In the genomic region with DNA sequence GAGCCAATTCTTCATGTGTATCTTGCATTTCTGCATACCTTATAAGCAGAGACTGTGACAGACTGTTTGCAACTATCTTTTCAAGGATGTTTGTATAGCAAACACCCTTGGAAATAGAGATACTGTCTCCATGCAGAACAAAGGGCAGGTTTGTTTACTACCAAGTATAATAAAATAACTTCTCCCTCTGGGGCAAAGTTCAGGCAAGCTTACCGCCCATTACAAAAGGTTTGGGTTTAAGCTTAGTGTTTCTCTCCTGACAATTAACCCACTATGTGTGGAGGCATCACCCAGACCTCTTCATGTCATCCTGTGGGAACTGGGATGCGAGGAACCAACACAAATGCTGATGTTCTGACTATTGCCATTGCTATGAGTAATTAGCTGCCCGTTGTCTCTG, we compare ENCODE assay signal across 1 cellular context.
TF ChIP-seq lines count a peak whose summit lies in the region.

No MANE protein-coding gene starts in this region.

TF ChIP-seq in HepG2, 621 proteins besides CTCF, POLR2A, EP300 and RAD21 (continued from another document and continues in another):
- TF ChIP-seq MYPOP (CRISPR knock-in tag; IDR thresholded peaks at IDR 0.05): no peak
- no peak for TF ChIP-seq HNRNPUL1 (IDR thresholded peaks at IDR 0.05; ENCODE audit: low read depth, low read length)
- TF ChIP-seq NAIF1 (CRISPR knock-in tag; IDR thresholded peaks at IDR 0.05; ENCODE audit: borderline replicate concordance): no peak
- TF ChIP-seq MYNN (CRISPR knock-in tag; IDR thresholded peaks at IDR 0.05; ENCODE audit: low read depth): no peak
- TF ChIP-seq, protein P1, sequence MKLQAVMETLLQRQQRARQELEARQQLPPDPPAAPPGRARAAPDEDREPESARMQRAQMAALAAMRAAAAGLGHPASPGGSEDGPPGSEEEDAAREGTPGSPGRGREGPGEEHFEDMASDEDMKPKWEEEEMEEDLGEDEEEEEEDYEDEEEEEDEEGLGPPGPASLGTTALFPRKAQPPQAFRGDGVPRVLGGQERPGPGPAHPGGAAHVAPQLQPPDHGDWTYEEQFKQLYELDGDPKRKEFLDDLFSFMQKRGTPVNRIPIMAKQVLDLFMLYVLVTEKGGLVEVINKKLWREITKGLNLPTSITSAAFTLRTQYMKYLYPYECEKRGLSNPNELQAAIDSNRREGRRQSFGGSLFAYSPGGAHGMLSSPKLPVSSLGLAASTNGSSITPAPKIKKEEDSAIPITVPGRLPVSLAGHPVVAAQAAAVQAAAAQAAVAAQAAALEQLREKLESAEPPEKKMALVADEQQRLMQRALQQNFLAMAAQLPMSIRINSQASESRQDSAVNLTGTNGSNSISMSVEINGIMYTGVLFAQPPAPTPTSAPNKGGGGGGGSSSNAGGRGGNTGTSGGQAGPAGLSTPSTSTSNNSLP (IDR thresholded peaks at IDR 0.05; ENCODE audit: low read depth, low read length): 0 out of 2 replicates have a peak, but pooled peaks have one; percentile 18
- TF ChIP-seq ZNF317 (CRISPR knock-in tag; IDR thresholded peaks at IDR 0.05): no peak
- TF ChIP-seq, protein P2, sequence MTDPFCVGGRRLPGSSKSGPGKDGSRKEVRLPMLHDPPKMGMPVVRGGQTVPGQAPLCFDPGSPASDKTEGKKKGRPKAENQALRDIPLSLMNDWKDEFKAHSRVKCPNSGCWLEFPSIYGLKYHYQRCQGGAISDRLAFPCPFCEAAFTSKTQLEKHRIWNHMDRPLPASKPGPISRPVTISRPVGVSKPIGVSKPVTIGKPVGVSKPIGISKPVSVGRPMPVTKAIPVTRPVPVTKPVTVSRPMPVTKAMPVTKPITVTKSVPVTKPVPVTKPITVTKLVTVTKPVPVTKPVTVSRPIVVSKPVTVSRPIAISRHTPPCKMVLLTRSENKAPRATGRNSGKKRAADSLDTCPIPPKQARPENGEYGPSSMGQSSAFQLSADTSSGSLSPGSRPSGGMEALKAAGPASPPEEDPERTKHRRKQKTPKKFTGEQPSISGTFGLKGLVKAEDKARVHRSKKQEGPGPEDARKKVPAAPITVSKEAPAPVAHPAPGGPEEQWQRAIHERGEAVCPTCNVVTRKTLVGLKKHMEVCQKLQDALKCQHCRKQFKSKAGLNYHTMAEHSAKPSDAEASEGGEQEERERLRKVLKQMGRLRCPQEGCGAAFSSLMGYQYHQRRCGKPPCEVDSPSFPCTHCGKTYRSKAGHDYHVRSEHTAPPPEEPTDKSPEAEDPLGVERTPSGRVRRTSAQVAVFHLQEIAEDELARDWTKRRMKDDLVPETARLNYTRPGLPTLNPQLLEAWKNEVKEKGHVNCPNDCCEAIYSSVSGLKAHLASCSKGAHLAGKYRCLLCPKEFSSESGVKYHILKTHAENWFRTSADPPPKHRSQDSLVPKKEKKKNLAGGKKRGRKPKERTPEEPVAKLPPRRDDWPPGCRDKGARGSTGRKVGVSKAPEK (CRISPR knock-in tag; IDR thresholded peaks at IDR 0.05; ENCODE audit: borderline replicate concordance): no peak
- TF ChIP-seq ZFP37 (CRISPR knock-in tag; IDR thresholded peaks at IDR 0.05; ENCODE audit: borderline replicate concordance): no peak
- no peak for TF ChIP-seq ZIK1 (CRISPR knock-in tag; IDR thresholded peaks at IDR 0.05; ENCODE audit: borderline replicate concordance, low read depth)
- TF ChIP-seq PRDM4 (CRISPR knock-in tag; IDR thresholded peaks at IDR 0.05; ENCODE audit: borderline replicate concordance): no peak
- TF ChIP-seq TBX3 (IDR thresholded peaks at IDR 0.05; ENCODE audit: borderline replicate concordance): no peak
- TF ChIP-seq ZNF572 (CRISPR knock-in tag; IDR thresholded peaks at IDR 0.05): no peak
- TF ChIP-seq ZNF543 (CRISPR knock-in tag; IDR thresholded peaks at IDR 0.05): no peak
- no peak for TF ChIP-seq ZBTB7B (CRISPR knock-in tag; IDR thresholded peaks at IDR 0.05)
- TF ChIP-seq ERF (CRISPR knock-in tag; IDR thresholded peaks at IDR 0.05): no peak; the same call in 1 of the 2 replicates
- no peak for TF ChIP-seq HNRNPH1 (optimal IDR thresholded peaks at IDR 0.05; ENCODE audit: low read depth, low read length)
- TF ChIP-seq RELA (CRISPR knock-in tag; IDR thresholded peaks at IDR 0.05): no peak
- TF ChIP-seq SIX1 (CRISPR knock-in tag; IDR thresholded peaks at IDR 0.05; ENCODE audit: borderline replicate concordance): peak; percentile 38; the same call in 1 of the 2 replicates
- TF ChIP-seq RFXANK (CRISPR knock-in tag; IDR thresholded peaks at IDR 0.05): no peak
- no peak for TF ChIP-seq ELF1 (CRISPR knock-in tag; IDR thresholded peaks at IDR 0.05)
- TF ChIP-seq TMF1 (CRISPR knock-in tag; IDR thresholded peaks at IDR 0.05; ENCODE audit: low read depth): no peak
- TF ChIP-seq ZNF816 (CRISPR knock-in tag; IDR thresholded peaks at IDR 0.05; ENCODE audit: borderline replicate concordance): no peak
- no peak for TF ChIP-seq AKAP8 (CRISPR knock-in tag; IDR thresholded peaks at IDR 0.05)
- 0 out of 2 replicates have a peak, but pooled peaks have one; percentile 37 for TF ChIP-seq SSRP1 (CRISPR knock-in tag; IDR thresholded peaks at IDR 0.05)
- no peak for TF ChIP-seq U2AF2 (IDR thresholded peaks at IDR 0.05; ENCODE audit: low read depth, low read length)
- TF ChIP-seq ZSCAN9 (CRISPR knock-in tag; IDR thresholded peaks at IDR 0.05; ENCODE audit: borderline replicate concordance): 0 out of 2 replicates have a peak, but pooled peaks have one; percentile 36
- TF ChIP-seq GATAD2A (CRISPR knock-in tag; IDR thresholded peaks at IDR 0.05): peak; percentile 89
- no peak for TF ChIP-seq EED (CRISPR knock-in tag; IDR thresholded peaks at IDR 0.05)
- no peak for TF ChIP-seq NPAS2 (CRISPR knock-in tag; IDR thresholded peaks at IDR 0.05; ENCODE audit: borderline replicate concordance)
- peak; percentile 61; the same call in 1 of the 2 replicates for TF ChIP-seq CREM (IDR thresholded peaks at IDR 0.05)
- TF ChIP-seq CREM (CRISPR knock-in tag; IDR thresholded peaks at IDR 0.05): no peak
- no peak for TF ChIP-seq BRCA1 (CRISPR knock-in tag; IDR thresholded peaks at IDR 0.05)
- TF ChIP-seq PAXIP1 (CRISPR knock-in tag; conservative IDR thresholded peaks at IDR 0.05): peak; percentile 84
- no peak for TF ChIP-seq CBX5 (CRISPR knock-in tag; IDR thresholded peaks at IDR 0.05; ENCODE audit: borderline replicate concordance)
- TF ChIP-seq ZNF879 (CRISPR knock-in tag; IDR thresholded peaks at IDR 0.05): no peak
- TF ChIP-seq ZNF468 (CRISPR knock-in tag; IDR thresholded peaks at IDR 0.05): no peak
- TF ChIP-seq, protein P3, sequence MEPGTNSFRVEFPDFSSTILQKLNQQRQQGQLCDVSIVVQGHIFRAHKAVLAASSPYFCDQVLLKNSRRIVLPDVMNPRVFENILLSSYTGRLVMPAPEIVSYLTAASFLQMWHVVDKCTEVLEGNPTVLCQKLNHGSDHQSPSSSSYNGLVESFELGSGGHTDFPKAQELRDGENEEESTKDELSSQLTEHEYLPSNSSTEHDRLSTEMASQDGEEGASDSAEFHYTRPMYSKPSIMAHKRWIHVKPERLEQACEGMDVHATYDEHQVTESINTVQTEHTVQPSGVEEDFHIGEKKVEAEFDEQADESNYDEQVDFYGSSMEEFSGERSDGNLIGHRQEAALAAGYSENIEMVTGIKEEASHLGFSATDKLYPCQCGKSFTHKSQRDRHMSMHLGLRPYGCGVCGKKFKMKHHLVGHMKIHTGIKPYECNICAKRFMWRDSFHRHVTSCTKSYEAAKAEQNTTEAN (CRISPR knock-in tag; conservative IDR thresholded peaks at IDR 0.05): no peak
- TF ChIP-seq DMAP1 (CRISPR knock-in tag; IDR thresholded peaks at IDR 0.05): no peak
- no peak for TF ChIP-seq KAT2B (IDR thresholded peaks at IDR 0.05; ENCODE audit: borderline replicate concordance, low read depth, low read length)
- TF ChIP-seq KLF16 (CRISPR knock-in tag; IDR thresholded peaks at IDR 0.05): peak in 1 of 2 experiments; percentile 44; a peak in 1 of 4 replicates
- TF ChIP-seq NFIC (IDR thresholded peaks at IDR 0.05; ENCODE audit: low read length): peak; percentile 66; the same call in 1 of the 2 replicates
- no peak for TF ChIP-seq NFIB (CRISPR knock-in tag; IDR thresholded peaks at IDR 0.05; ENCODE audit: borderline replicate concordance)
- peak; percentile 40; the same call in 1 of the 2 replicates for TF ChIP-seq FOXK1 (CRISPR knock-in tag; IDR thresholded peaks at IDR 0.05; ENCODE audit: borderline replicate concordance, low read depth)
- no peak for TF ChIP-seq HMGA1 (CRISPR knock-in tag; conservative IDR thresholded peaks at IDR 0.05)
- TF ChIP-seq HIC2 (CRISPR knock-in tag; IDR thresholded peaks at IDR 0.05; ENCODE audit: low read depth): no peak
- no peak for TF ChIP-seq ZNF577 (CRISPR knock-in tag; IDR thresholded peaks at IDR 0.05; ENCODE audit: borderline replicate concordance, low read depth)
- TF ChIP-seq, protein P4, sequence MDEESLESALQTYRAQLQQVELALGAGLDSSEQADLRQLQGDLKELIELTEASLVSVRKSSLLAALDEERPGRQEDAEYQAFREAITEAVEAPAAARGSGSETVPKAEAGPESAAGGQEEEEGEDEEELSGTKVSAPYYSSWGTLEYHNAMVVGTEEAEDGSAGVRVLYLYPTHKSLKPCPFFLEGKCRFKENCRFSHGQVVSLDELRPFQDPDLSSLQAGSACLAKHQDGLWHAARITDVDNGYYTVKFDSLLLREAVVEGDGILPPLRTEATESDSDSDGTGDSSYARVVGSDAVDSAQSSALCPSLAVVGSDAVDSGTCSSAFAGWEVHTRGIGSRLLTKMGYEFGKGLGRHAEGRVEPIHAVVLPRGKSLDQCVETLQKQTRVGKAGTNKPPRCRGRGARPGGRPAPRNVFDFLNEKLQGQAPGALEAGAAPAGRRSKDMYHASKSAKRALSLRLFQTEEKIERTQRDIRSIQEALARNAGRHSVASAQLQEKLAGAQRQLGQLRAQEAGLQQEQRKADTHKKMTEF (CRISPR knock-in tag; IDR thresholded peaks at IDR 0.05): peak; percentile 38; the same call in 1 of the 2 replicates
- TF ChIP-seq, protein P5, sequence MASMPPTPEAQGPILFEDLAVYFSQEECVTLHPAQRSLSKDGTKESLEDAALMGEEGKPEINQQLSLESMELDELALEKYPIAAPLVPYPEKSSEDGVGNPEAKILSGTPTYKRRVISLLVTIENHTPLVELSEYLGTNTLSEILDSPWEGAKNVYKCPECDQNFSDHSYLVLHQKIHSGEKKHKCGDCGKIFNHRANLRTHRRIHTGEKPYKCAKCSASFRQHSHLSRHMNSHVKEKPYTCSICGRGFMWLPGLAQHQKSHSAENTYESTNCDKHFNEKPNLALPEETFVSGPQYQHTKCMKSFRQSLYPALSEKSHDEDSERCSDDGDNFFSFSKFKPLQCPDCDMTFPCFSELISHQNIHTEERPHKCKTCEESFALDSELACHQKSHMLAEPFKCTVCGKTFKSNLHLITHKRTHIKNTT (CRISPR knock-in tag; IDR thresholded peaks at IDR 0.05): no peak
- TF ChIP-seq ZNF607 (CRISPR knock-in tag; IDR thresholded peaks at IDR 0.05; ENCODE audit: borderline replicate concordance): no peak
